9 cellular contexts compared by ENCODE assay signal in genomic region chr6:98831057-98832031, GRCh38. TPM values are rescaled to one million over a fixed set of nuclear protein-coding genes. Genes with fewer than 3 reads are reported as not detected.
A peak's percentile ranks its signal among the peaks of the same experiment; 100 is the strongest.
DNase-seq lines count a peak whose midpoint lies in the region; ATAC-seq and TF ChIP-seq lines count a peak whose summit lies in the region.
"Had no signal": no experiment of that assay in that cellular context is flagged by ENCODE, and none has a peak within 500 bp of the region (broad histone marks: within the 10 kb centered on the region; RNA-seq: fewer than 3 reads in every experiment).

No MANE protein-coding gene starts in this region.

- H3K4me1 Mint-ChIP-seq in activated B cell treated with CpG ODN at 0.5 μM for 24 hours: peaks cover 56% of the 10 kb centered on the region
- peaks cover 38 to 50% of the 10 kb centered on the region in 2 donors for H3K4me1 Mint-ChIP-seq in immature natural killer cell

- H3K27ac Mint-ChIP-seq in activated B cell treated with CpG ODN at 0.5 μM for 24 hours: no peak overlapping the region
- H3K27ac Mint-ChIP-seq in immature natural killer cell: no peak overlapping the region

- POLR2A ChIA-PET in activated B cell treated with CpG ODN at 0.5 μM for 24 hours (lab: Charles Lee): no interaction called here

- H3K36me3 Mint-ChIP-seq in activated B cell treated with CpG ODN at 0.5 μM for 24 hours (ENCODE audit: low read depth) (no peaks in the 10 kb centered on the region), immature natural killer cell (peaks cover 0 to 8% (median 0%) of the 10 kb centered on the region in 3 donors)

- H3K27me3 Mint-ChIP-seq in activated B cell treated with CpG ODN at 0.5 μM for 24 hours (peaks cover 69% of the 10 kb centered on the region), immature natural killer cell (ENCODE audit: low read depth in 3 of 3) (peaks cover 26 to 46% (median 41%) of the 10 kb centered on the region in 3 donors)

- H3K9me3 Mint-ChIP-seq in activated B cell treated with CpG ODN at 0.5 μM for 24 hours (peaks cover 2% of the 10 kb centered on the region), immature natural killer cell (peaks cover 0 to 9% (median 2%) of the 10 kb centered on the region in 6 donors)

- peaks cover 7% of the 10 kb centered on the region for H3K4me1 ChIP-seq in right cardiac atrium (ENCODE audit: control insufficient read depth, insufficient read depth, low read length)
- peaks cover 2 to 67% (median 40%) of the 10 kb centered on the region in 12 donors for H3K4me1 ChIP-seq in heart left ventricle
- peaks cover 21 to 47% of the 10 kb centered on the region in 2 donors for H3K4me1 ChIP-seq in thoracic aorta (ENCODE audit: control insufficient read depth in 1 of 2, low read depth in 2 of 2)

- CTCF ChIA-PET in activated B cell treated with CpG ODN at 0.5 μM for 24 hours (lab: Charles Lee): interaction anchor here (0.6 kb wide), 1 partner anchor 1161 kb away, joined by 3 read pairs; no protein-coding TSS in a partner anchor

- H3K27ac ChIP-seq in right cardiac atrium (ENCODE audit: low read length) (no peak overlapping the region), heart left ventricle (no peak overlapping the region), thoracic aorta (peak overlapping the region in 1 of 2 donors; percentile 2)

- H3K36me3 ChIP-seq in heart left ventricle (no peaks in the 10 kb centered on the region), thoracic aorta (no peaks in the 10 kb centered on the region)

- 5% methylated on average over 62 of the region's 62 CpGs for WGBS in right cardiac atrium
- WGBS in heart left ventricle, 4 donors: 3 to 6% (median 5%) methylated on average over 51 to 62 of the region's 62 CpGs
- WGBS in lower leg skin, 2 donors: 4% methylated on average over 52 to 60 of the region's 62 CpGs

- intact Hi-C loops in right cardiac atrium (cut with DNase I) (no loop called here), heart left ventricle (cut with DNase I) (loop anchor here in 2 of 10 donors (5.0 to 10.0 kb wide), 2 partner anchors 283 to 286 kb away; no protein-coding TSS in a partner anchor), activated B cell treated with CpG ODN at 0.5 μM for 24 hours (cut with micrococcal nuclease) (loop anchor here (5.0 to 10.0 kb wide), 4 partner anchors 771 to 1934 kb away; partner anchors contain the start of genes KLHL32 and NDUFAF4), lower leg skin (cut with DNase I; ENCODE audit: low total_unique reads) (no loop called here)

- H3K9me3 ChIP-seq in right cardiac atrium (ENCODE audit: control insufficient read depth, low read length) (no peaks in the 10 kb centered on the region), heart left ventricle (no peaks in the 10 kb centered on the region), thoracic aorta (no peaks in the 10 kb centered on the region)

- TF ChIP-seq POLR2A in heart left ventricle (IDR thresholded peaks at IDR 0.05) (no peak), lower leg skin (IDR thresholded peaks at IDR 0.05) (no peak)

- no peaks in the 10 kb centered on the region for H3K27me3 ChIP-seq in right cardiac atrium (ENCODE audit: control insufficient read depth, insufficient read depth)
- peaks cover 61 to 100% (median 94%) of the 10 kb centered on the region in 9 donors for H3K27me3 ChIP-seq in heart left ventricle
- H3K27me3 ChIP-seq in thoracic aorta (replicated peaks; ENCODE audit: insufficient read depth): peaks cover 34% of the 10 kb centered on the region

- H3K4me3 ChIP-seq in right cardiac atrium (ENCODE audit: low read length): peak overlapping the region; percentile 11
- no peak overlapping the region for H3K4me3 ChIP-seq in heart left ventricle
- peak overlapping the region; percentile 40 for H3K4me3 ChIP-seq in thoracic aorta
- H3K4me3 ChIP-seq in lower leg skin (ENCODE audit: low read depth, poor library complexity, severe bottlenecking): no peak overlapping the region

- peak overlapping the region; percentile 57 for H3K4me3 Mint-ChIP-seq in activated B cell treated with CpG ODN at 0.5 μM for 24 hours
- H3K4me3 Mint-ChIP-seq in immature natural killer cell: peak overlapping the region in 4 of 5 donors; percentile 44 to 65 (median 52)

- TF ChIP-seq CTCF in heart left ventricle (IDR thresholded peaks at IDR 0.05) (no peak), activated B cell treated with CpG ODN at 0.5 μM for 24 hours (IDR thresholded peaks at IDR 0.05) (no peak), thoracic aorta (IDR thresholded peaks at IDR 0.05) (no peak), lower leg skin (IDR thresholded peaks at IDR 0.05) (no peak)

- ATAC-seq in right cardiac atrium: no peak
- no peak for ATAC-seq in heart left ventricle
- no peak for ATAC-seq in activated B cell treated with CpG ODN at 0.5 μM for 24 hours (ENCODE audit: low read depth)
- ATAC-seq in thoracic aorta (ENCODE audit: insufficient number of reproducible peaks, low FRiP score, low read depth): no peak

- DNase-seq in right cardiac atrium (no peak), heart left ventricle (no peak), activated B cell treated with CpG ODN at 0.5 μM for 24 hours (no peak), immature natural killer cell (no peak), thoracic aorta (ENCODE audit: low spot score) (no peak), lower leg skin (ENCODE audit: low spot score in 2 of 2) (no peak), GM19240 (ENCODE audit: insufficient read length, low spot score) (no peak), Kasumi-1 (lab: John Stamatoyannopoulos, UW) (no peak)
- DNase-seq: activated CD4-positive, alpha-beta T cell treated with anti-CD3 and anti-CD28 coated beads for 48 hours had no signal

RNA-seq across cellular contexts. Expression of gene POU3F2, which starts 3.0 kb away (rescaled TPM):
- not detected for total RNA-seq in right cardiac atrium
- polyA plus RNA-seq in right cardiac atrium: 0.05 TPM
- total RNA-seq in heart left ventricle: not detected
- under 1 TPM in 1 of 2 donors, not detected in 1; 0.01 TPM for polyA plus RNA-seq in heart left ventricle
- not detected in 2 replicates for total RNA-seq in activated B cell treated with CpG ODN at 0.5 μM for 24 hours
- not detected for polyA plus RNA-seq in immature natural killer cell
- total RNA-seq in thoracic aorta: not detected
- not detected for total RNA-seq in lower leg skin

Comparison
In these comparisons a context has a peak if more than half of its experiments do, and no peak if none do; other contexts are left out.
1. H3K4me3 ChIP-seq: peak in right cardiac atrium (single experiment) and thoracic aorta (single experiment); none in heart left ventricle (0 of 12) and lower leg skin (single experiment).